Comparison of ENCODE assay signal across 1 cellular context in genomic region chr4:37685726-37686372, GRCh38.
A peak's percentile ranks its signal among the peaks of the same experiment; 100 is the strongest.
TF ChIP-seq lines count a peak whose summit lies in the region.

No MANE protein-coding gene starts in this region.

TF ChIP-seq in HepG2, 621 proteins besides CTCF, POLR2A, EP300 and RAD21 (continued from another document and continues in another):
- no peak for TF ChIP-seq CCAR2 (optimal IDR thresholded peaks at IDR 0.05; ENCODE audit: low read depth, low read length)
- TF ChIP-seq POGK (CRISPR knock-in tag; conservative IDR thresholded peaks at IDR 0.05): 0 out of 2 replicates have a peak, but pooled peaks have one; percentile 67
- no peak for TF ChIP-seq ZNF552 (CRISPR knock-in tag; IDR thresholded peaks at IDR 0.05; ENCODE audit: borderline replicate concordance)
- TF ChIP-seq TIGD3 (CRISPR knock-in tag; IDR thresholded peaks at IDR 0.05; ENCODE audit: borderline replicate concordance): no peak
- peak; percentile 11; the same call in 1 of the 2 replicates for TF ChIP-seq ATF3 (CRISPR knock-in tag; IDR thresholded peaks at IDR 0.05)
- TF ChIP-seq EED (CRISPR knock-in tag; IDR thresholded peaks at IDR 0.05): peak; percentile 57; the same call in 1 of the 2 replicates
- no peak for TF ChIP-seq FOXA3 (CRISPR knock-in tag; IDR thresholded peaks at IDR 0.05)
- TF ChIP-seq LBX2 (CRISPR knock-in tag; IDR thresholded peaks at IDR 0.05; ENCODE audit: borderline replicate concordance): no peak
- TF ChIP-seq JUN (CRISPR knock-in tag; IDR thresholded peaks at IDR 0.05): no peak
- TF ChIP-seq ADNP (CRISPR knock-in tag; IDR thresholded peaks at IDR 0.05): no peak
- TF ChIP-seq PHF20 (CRISPR knock-in tag; IDR thresholded peaks at IDR 0.05): no peak; the same call in 1 of the 2 replicates
- 0 out of 2 replicates have a peak, but pooled peaks have one; percentile 59 for TF ChIP-seq ZFP82 (CRISPR knock-in tag; IDR thresholded peaks at IDR 0.05; ENCODE audit: borderline replicate concordance)
- TF ChIP-seq KAT2B (IDR thresholded peaks at IDR 0.05; ENCODE audit: borderline replicate concordance, low read depth, low read length): no peak
- TF ChIP-seq IKZF1 (IDR thresholded peaks at IDR 0.05): no peak
- 0 out of 2 replicates have a peak, but pooled peaks have one; percentile 10 for TF ChIP-seq ZNF761 (CRISPR knock-in tag; conservative IDR thresholded peaks at IDR 0.05)
- TF ChIP-seq KDM1A (CRISPR knock-in tag; IDR thresholded peaks at IDR 0.05): no peak
- no peak for TF ChIP-seq HNRNPUL1 (IDR thresholded peaks at IDR 0.05; ENCODE audit: low read depth, low read length)
- no peak for TF ChIP-seq STAG1 (CRISPR knock-in tag; IDR thresholded peaks at IDR 0.05)
- TF ChIP-seq MAFG (CRISPR knock-in tag; IDR thresholded peaks at IDR 0.05): peak; percentile 22; the same call in 1 of the 2 replicates
- TF ChIP-seq ZNF24 (IDR thresholded peaks at IDR 0.05): no peak
- TF ChIP-seq ZNF615 (CRISPR knock-in tag; IDR thresholded peaks at IDR 0.05; ENCODE audit: borderline replicate concordance): no peak
- TF ChIP-seq GPBP1L1 (CRISPR knock-in tag; IDR thresholded peaks at IDR 0.05): no peak
- 0 out of 2 replicates have a peak, but pooled peaks have one; percentile 63 for TF ChIP-seq ZMAT3 (CRISPR knock-in tag; conservative IDR thresholded peaks at IDR 0.05)
- TF ChIP-seq ZSCAN21 (CRISPR knock-in tag; IDR thresholded peaks at IDR 0.05; ENCODE audit: borderline replicate concordance): peak; percentile 63; the same call in 1 of the 2 replicates
- TF ChIP-seq YEATS2 (CRISPR knock-in tag; IDR thresholded peaks at IDR 0.05; ENCODE audit: borderline replicate concordance): no peak
- TF ChIP-seq ETS1 (CRISPR knock-in tag; IDR thresholded peaks at IDR 0.05): no peak; the same call in 1 of the 2 replicates
- no peak for TF ChIP-seq FOXO4 (CRISPR knock-in tag; conservative IDR thresholded peaks at IDR 0.05)
- no peak for TF ChIP-seq ZSCAN12 (CRISPR knock-in tag; IDR thresholded peaks at IDR 0.05)
- no peak for TF ChIP-seq PLSCR1 (CRISPR knock-in tag; IDR thresholded peaks at IDR 0.05; ENCODE audit: borderline replicate concordance)
- no peak for TF ChIP-seq ZNF33A (CRISPR knock-in tag; IDR thresholded peaks at IDR 0.05; ENCODE audit: borderline replicate concordance)
- TF ChIP-seq ZNF331 (CRISPR knock-in tag; IDR thresholded peaks at IDR 0.05): peak; percentile 28; the same call in 1 of the 2 replicates
- no peak for TF ChIP-seq ZBTB25 (CRISPR knock-in tag; IDR thresholded peaks at IDR 0.05)
- TF ChIP-seq MIXL1 (CRISPR knock-in tag; IDR thresholded peaks at IDR 0.05): no peak
- TF ChIP-seq SNAPC5 (CRISPR knock-in tag; IDR thresholded peaks at IDR 0.05; ENCODE audit: borderline replicate concordance): no peak
- TF ChIP-seq JUNB (CRISPR knock-in tag; IDR thresholded peaks at IDR 0.05; ENCODE audit: borderline replicate concordance): no peak
- TF ChIP-seq ZNF782 (CRISPR knock-in tag; IDR thresholded peaks at IDR 0.05; ENCODE audit: borderline replicate concordance): no peak
- TF ChIP-seq ZNF343 (CRISPR knock-in tag; IDR thresholded peaks at IDR 0.05): no peak
- no peak for TF ChIP-seq ZNF770 (CRISPR knock-in tag; IDR thresholded peaks at IDR 0.05)
- no peak for TF ChIP-seq MIER2 (CRISPR knock-in tag; IDR thresholded peaks at IDR 0.05)
- no peak for TF ChIP-seq ZNF362 (CRISPR knock-in tag; IDR thresholded peaks at IDR 0.05; ENCODE audit: borderline replicate concordance)
- TF ChIP-seq YY1 (IDR thresholded peaks at IDR 0.05; ENCODE audit: insufficient read depth, insufficient replicate concordance, low read depth, low read length): peak; percentile 76
- TF ChIP-seq TEAD3 (CRISPR knock-in tag; optimal IDR thresholded peaks at IDR 0.05; ENCODE audit: borderline replicate concordance): no peak
- no peak; the same call in 1 of the 2 replicates for TF ChIP-seq RARA (CRISPR knock-in tag; IDR thresholded peaks at IDR 0.05)
- TF ChIP-seq CBFB (CRISPR knock-in tag; IDR thresholded peaks at IDR 0.05): no peak
- 0 out of 2 replicates have a peak, but pooled peaks have one; percentile 42 for TF ChIP-seq ZNF235 (CRISPR knock-in tag; IDR thresholded peaks at IDR 0.05; ENCODE audit: borderline replicate concordance)
- no peak for TF ChIP-seq SETDB1 (CRISPR knock-in tag; IDR thresholded peaks at IDR 0.05; ENCODE audit: borderline replicate concordance)
- TF ChIP-seq ONECUT2 (CRISPR knock-in tag; IDR thresholded peaks at IDR 0.05): no peak
- no peak for TF ChIP-seq ZNF841 (CRISPR knock-in tag; IDR thresholded peaks at IDR 0.05; ENCODE audit: borderline replicate concordance)
- TF ChIP-seq SYNCRIP (IDR thresholded peaks at IDR 0.05; ENCODE audit: insufficient read depth, low read depth, low read length): no peak
- TF ChIP-seq RBM39 (IDR thresholded peaks at IDR 0.05; ENCODE audit: low read depth, low read length, poor library complexity, severe bottlenecking): no peak
- TF ChIP-seq ZBTB3 (CRISPR knock-in tag; IDR thresholded peaks at IDR 0.05; ENCODE audit: borderline replicate concordance, low read depth): no peak; the same call in 1 of the 2 replicates
